Comparison of ENCODE assay signal across 9 cellular contexts in genomic region chr12:12443482-12443881, GRCh38.
DNase-seq lines count a peak whose midpoint lies in the region; ATAC-seq, FAIRE-seq and TF ChIP-seq lines count a peak whose summit lies in the region.
"Had no signal": no experiment of that assay in that cellular context is flagged by ENCODE, and none has a peak within 500 bp of the region (broad histone marks: within the 10 kb centered on the region; RNA-seq: fewer than 3 reads in every experiment).

No MANE protein-coding gene starts in this region.

- TF ChIP-seq CTCF in astrocyte (IDR thresholded peaks at IDR 0.05; ENCODE audit: insufficient read depth, low read depth, low read length) (no peak), omental fat pad (IDR thresholded peaks at IDR 0.05) (no peak), GM13977 (IDR thresholded peaks at IDR 0.05; ENCODE audit: extremely low read depth, insufficient read depth, missing control alignments) (no peak)

- no peaks in the 10 kb centered on the region for H3K9me3 Mint-ChIP-seq in astrocyte (ENCODE audit: unreplicated experiment)
- H3K9me3 Mint-ChIP-seq in stimulated activated effector memory CD8-positive, alpha-beta T cell treated with anti-CD3 and anti-CD28 coated beads, Interleukin-12 subunit alpha, Interleukin-12 subunit beta, amount 100 ng/mL, for 72 hours = no peaks in the 10 kb centered on the region

- in situ Hi-C loops in GM13977 (cut with MboI; ENCODE audit: low pct_unique_long_range_greater_than_20kb, low sequenced_read_pairs, unreplicated experiment) = no loop called here

- no peak for FAIRE-seq in astrocyte (lab: Jason Lieb, UNC)

- H3K27ac ChIP-seq in astrocyte (ENCODE audit: low read depth, low read length) (no peak overlapping the region), right cardiac atrium (ENCODE audit: low read length) (peak overlapping the region; percentile 86)

- no peaks in the 10 kb centered on the region for H3K27me3 Mint-ChIP-seq in astrocyte (ENCODE audit: low read depth, unreplicated experiment)

- H3K27me3 ChIP-seq in astrocyte (ENCODE audit: insufficient read depth, low read length) (no peaks in the 10 kb centered on the region), right cardiac atrium (ENCODE audit: control insufficient read depth, insufficient read depth) (no peaks in the 10 kb centered on the region)

- H3K4me3 ChIP-seq in astrocyte (ENCODE audit: insufficient read depth, low read depth, low read length) = no peak overlapping the region
- no peak overlapping the region for H3K4me3 ChIP-seq in right cardiac atrium (ENCODE audit: low read length)

- intact Hi-C loops in right cardiac atrium (cut with DNase I) = loop anchor here in 1 of 4 donors (5.0 to 10.0 kb wide), 2 partner anchors 49 to 119 kb away; partner anchors contain the start of gene DUSP16

- H3K27ac Mint-ChIP-seq in astrocyte (ENCODE audit: unreplicated experiment) = no peak overlapping the region
- H3K27ac Mint-ChIP-seq in stimulated activated effector memory CD8-positive, alpha-beta T cell treated with anti-CD3 and anti-CD28 coated beads, Interleukin-12 subunit alpha, Interleukin-12 subunit beta, amount 100 ng/mL, for 72 hours = peak overlapping the region; percentile 94

- DNase-seq in NCI-H69 (lab: John Stamatoyannopoulos, UW) (peak; percentile 26), astrocyte (ENCODE audit: low read depth) (peak; percentile 68), right cardiac atrium (peak; percentile 71 to 85 (median 79)), GDM1 (lab: John Stamatoyannopoulos, UW) (no peak), omental fat pad (ENCODE audit: low spot score) (no peak), GM13977 (ENCODE audit: low spot score) (no peak)
- DNase-seq in stimulated activated effector memory CD8-positive, alpha-beta T cell treated with anti-CD3 and anti-CD28 coated beads, Interleukin-12 subunit alpha, Interleukin-12 subunit beta, amount 100 ng/mL, for 72 hours (ENCODE audit: low spot score in 2 of 2) = no peak
- DNase-seq: nucleus accumbens had no signal

- H2AFZ ChIP-seq in astrocyte (ENCODE audit: low read depth, low read length) = no peak overlapping the region

- H3K4me1 ChIP-seq in astrocyte (ENCODE audit: insufficient read depth, low read length) (peaks cover 20% of the 10 kb centered on the region), right cardiac atrium (ENCODE audit: control insufficient read depth, insufficient read depth, low read length) (peaks cover 19% of the 10 kb centered on the region)

- no peaks in the 10 kb centered on the region for H3K36me3 ChIP-seq in astrocyte (ENCODE audit: insufficient read depth, low read length)

- no peaks in the 10 kb centered on the region for H3K79me2 ChIP-seq in astrocyte (ENCODE audit: insufficient read depth, low read length)

- no peak overlapping the region for H3K9ac ChIP-seq in astrocyte (ENCODE audit: low read length)

- H3K9me3 ChIP-seq in astrocyte (ENCODE audit: insufficient read depth, low read depth, low read length) (no peaks in the 10 kb centered on the region), right cardiac atrium (ENCODE audit: control insufficient read depth, low read length) (no peaks in the 10 kb centered on the region)

- H3K4me2 ChIP-seq in astrocyte (ENCODE audit: low read length) = no peak overlapping the region

- H3K36me3 Mint-ChIP-seq in astrocyte (ENCODE audit: low read depth, unreplicated experiment) = peaks cover 2% of the 10 kb centered on the region
- H3K36me3 Mint-ChIP-seq in stimulated activated effector memory CD8-positive, alpha-beta T cell treated with anti-CD3 and anti-CD28 coated beads, Interleukin-12 subunit alpha, Interleukin-12 subunit beta, amount 100 ng/mL, for 72 hours = peaks cover 38% of the 10 kb centered on the region

- 35% methylated on average over 5 of the region's 5 CpGs for WGBS in right cardiac atrium

- no peak overlapping the region for H3K4me3 Mint-ChIP-seq in astrocyte (ENCODE audit: unreplicated experiment)
- H3K4me3 Mint-ChIP-seq in stimulated activated effector memory CD8-positive, alpha-beta T cell treated with anti-CD3 and anti-CD28 coated beads, Interleukin-12 subunit alpha, Interleukin-12 subunit beta, amount 100 ng/mL, for 72 hours = peak overlapping the region; percentile 51

- ATAC-seq in right cardiac atrium (peak; percentile 85 to 90), HG03108 (IDR thresholded peaks at IDR 0.05; ENCODE audit: unreplicated experiment) (no peak), omental fat pad (ENCODE audit: low FRiP score) (no peak)
- no peak for ATAC-seq in stimulated activated effector memory CD8-positive, alpha-beta T cell treated with anti-CD3 and anti-CD28 coated beads, Interleukin-12 subunit alpha, Interleukin-12 subunit beta, amount 100 ng/mL, for 72 hours

- H3K4me1 Mint-ChIP-seq in astrocyte (ENCODE audit: low read depth, unreplicated experiment) = peaks cover 14% of the 10 kb centered on the region
- peaks cover 64% of the 10 kb centered on the region for H3K4me1 Mint-ChIP-seq in stimulated activated effector memory CD8-positive, alpha-beta T cell treated with anti-CD3 and anti-CD28 coated beads, Interleukin-12 subunit alpha, Interleukin-12 subunit beta, amount 100 ng/mL, for 72 hours

- no peaks in the 10 kb centered on the region for H4K20me1 ChIP-seq in astrocyte (ENCODE audit: insufficient read depth, low read length)

Comparison
In these comparisons a context has a peak if more than half of its experiments do, and no peak if none do; other contexts are left out.
1. DNase-seq: peak in NCI-H69 (single experiment), astrocyte (single experiment) and right cardiac atrium (3 of 3); none in stimulated activated effector memory CD8-positive, alpha-beta T cell treated with anti-CD3 and anti-CD28 coated beads, Interleukin-12 subunit alpha, Interleukin-12 subunit beta, amount 100 ng/mL, for 72 hours (0 of 2), GDM1 (single experiment), omental fat pad (single experiment) and GM13977 (single experiment).
2. ATAC-seq: peak in right cardiac atrium (2 of 2); none in stimulated activated effector memory CD8-positive, alpha-beta T cell treated with anti-CD3 and anti-CD28 coated beads, Interleukin-12 subunit alpha, Interleukin-12 subunit beta, amount 100 ng/mL, for 72 hours (single experiment), HG03108 (single experiment) and omental fat pad (single experiment).